16 cellular contexts compared by ENCODE assay signal in genomic region chr3:68090571-68090970, GRCh38.
DNase-seq lines count a peak whose midpoint lies in the region; ATAC-seq and TF ChIP-seq lines count a peak whose summit lies in the region.
"Had no signal": no experiment of that assay in that cellular context is flagged by ENCODE, and none has a peak within 500 bp of the region (broad histone marks: within the 10 kb centered on the region; RNA-seq: fewer than 3 reads in every experiment).

No MANE protein-coding gene starts in this region.

- peaks cover 25% of the 10 kb centered on the region for H3K4me1 Mint-ChIP-seq in T-helper 1 cell treated with Interleukin-12 subunit alpha and Interleukin-12 subunit beta and Interleukin-4 antibody, amounts not matched to agents 30 μg/mL and 1 μg/mL, for 36 hours (ENCODE audit: low read depth)
- H3K4me1 Mint-ChIP-seq in nephron, result peaks cover 22% of the 10 kb centered on the region
- H3K4me1 Mint-ChIP-seq: IgD-negative memory B cell had no signal

- in situ Hi-C loops in Caki2 (cut with HindIII; ENCODE audit: low pct_unique_long_range_greater_than_20kb, low sequenced_read_pairs), result no loop called here

- no peaks in the 10 kb centered on the region for H3K27me3 Mint-ChIP-seq in T-helper 1 cell treated with Interleukin-12 subunit alpha and Interleukin-12 subunit beta and Interleukin-4 antibody, amounts not matched to agents 30 μg/mL and 1 μg/mL, for 36 hours (ENCODE audit: low read depth)
- no peaks in the 10 kb centered on the region for H3K27me3 Mint-ChIP-seq in nephron (ENCODE audit: low read depth)
- H3K27me3 Mint-ChIP-seq: IgD-negative memory B cell had no signal

- DNase-seq in T-helper 1 cell (no peak), Caki2 (ENCODE audit: low read depth) (peak; percentile 8), astrocyte of the hippocampus (ENCODE audit: low read depth, low spot score) (peak; percentile 8), NCI-H2196 (lab: John Stamatoyannopoulos, UW; ENCODE audit: unreplicated experiment) (no peak), superior temporal gyrus (ENCODE audit: extremely low spot score) (no peak)
- DNase-seq: 8988T; C1 segment of cervical spinal cord; NCI-H1417; NCI-H1930; NCI-H2171; NCI-H510A treated with DMSO at 0.1 percent for 48 hours; NK-92 treated with Interleukin-12 subunit alpha and Interleukin-12 subunit beta, amount 100 ng/mL, for 24 hours had no signal

- H3K27ac Mint-ChIP-seq in T-helper 1 cell treated with Interleukin-12 subunit alpha and Interleukin-12 subunit beta and Interleukin-4 antibody, amounts not matched to agents 30 μg/mL and 1 μg/mL, for 36 hours, result peak overlapping the region; percentile 18
- peak overlapping the region in 2 of 3 experiments; percentile 36 to 69 for H3K27ac Mint-ChIP-seq in nephron
- H3K27ac Mint-ChIP-seq: IgD-negative memory B cell had no signal

- peaks cover 4% of the 10 kb centered on the region for H3K9me3 Mint-ChIP-seq in T-helper 1 cell treated with Interleukin-12 subunit alpha and Interleukin-12 subunit beta and Interleukin-4 antibody, amounts not matched to agents 30 μg/mL and 1 μg/mL, for 36 hours
- no peaks in the 10 kb centered on the region for H3K9me3 Mint-ChIP-seq in nephron
- H3K9me3 Mint-ChIP-seq: IgD-negative memory B cell had no signal

- H3K4me3 Mint-ChIP-seq in T-helper 1 cell treated with Interleukin-12 subunit alpha and Interleukin-12 subunit beta and Interleukin-4 antibody, amounts not matched to agents 30 μg/mL and 1 μg/mL, for 36 hours, result no peak overlapping the region
- H3K4me3 Mint-ChIP-seq in nephron, result no peak overlapping the region
- H3K4me3 Mint-ChIP-seq: IgD-negative memory B cell had no signal

- H3K36me3 Mint-ChIP-seq in T-helper 1 cell treated with Interleukin-12 subunit alpha and Interleukin-12 subunit beta and Interleukin-4 antibody, amounts not matched to agents 30 μg/mL and 1 μg/mL, for 36 hours (ENCODE audit: low read depth), result peaks cover 3% of the 10 kb centered on the region
- no peaks in the 10 kb centered on the region for H3K36me3 Mint-ChIP-seq in nephron (ENCODE audit: low read depth)
- H3K36me3 Mint-ChIP-seq: IgD-negative memory B cell had no signal

- no peak for ATAC-seq in HG03097 (IDR thresholded peaks at IDR 0.05; ENCODE audit: low FRiP score, unreplicated experiment)

- TF ChIP-seq CTCF in nephron (IDR thresholded peaks at IDR 0.05; ENCODE audit: unreplicated experiment in 3 of 3), result no peak

Comparison
In these comparisons a context has a peak if more than half of its experiments do, and no peak if none do; other contexts are left out.
1. DNase-seq: peak in Caki2 (single experiment) and astrocyte of the hippocampus (single experiment); none in T-helper 1 cell (0 of 5), NCI-H2196 (single experiment) and superior temporal gyrus (single experiment).